Comparison of ENCODE assay signal across 20 cellular contexts in the genomic region with DNA sequence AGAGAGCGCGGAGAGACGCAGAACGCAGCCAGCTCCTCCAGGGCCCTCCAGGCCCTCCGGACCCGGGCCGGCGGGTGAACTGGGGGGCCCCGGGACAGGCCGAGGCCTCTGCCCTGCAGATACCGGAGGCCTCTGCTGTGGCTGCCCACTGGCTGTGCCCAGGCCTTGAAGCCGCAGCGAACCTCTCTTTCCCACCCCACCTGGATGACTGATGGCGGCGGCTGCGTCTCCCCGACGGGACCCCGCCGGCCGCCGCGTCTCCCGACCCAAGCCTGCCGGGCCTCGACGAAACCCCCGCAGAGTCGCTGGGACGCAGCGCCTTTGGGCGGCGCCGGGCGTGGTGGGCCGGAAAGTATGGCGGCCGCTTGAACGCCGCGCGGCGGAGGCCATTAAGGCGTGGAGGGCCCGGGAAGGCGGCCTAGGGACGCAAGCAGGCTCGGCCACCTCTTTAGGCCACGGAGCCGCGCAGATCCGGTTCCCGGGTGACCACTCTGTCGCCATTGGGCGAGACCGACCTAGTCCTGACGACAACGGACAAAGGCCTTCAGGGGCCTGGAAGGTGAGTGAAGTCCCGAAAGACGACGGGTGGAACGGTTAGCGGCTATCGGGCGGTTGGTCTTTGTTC. TPM values are rescaled to one million over a fixed set of nuclear protein-coding genes. Genes with fewer than 3 reads are reported as not detected.
DNase-seq lines count a peak whose midpoint lies in the region; ATAC-seq and TF ChIP-seq lines count a peak whose summit lies in the region.
"Had no signal": no experiment of that assay in that cellular context is flagged by ENCODE, and none has a peak within 500 bp of the region (broad histone marks: within the 10 kb centered on the region; RNA-seq: fewer than 3 reads in every experiment).

No MANE protein-coding gene starts in this region.

- H3K27me3 ChIP-seq in GM06990 (replicated peaks; ENCODE audit: control insufficient read depth, insufficient read depth, low read length) = no peaks in the 10 kb centered on the region
- H3K27me3 ChIP-seq: BLaER1 treated with 17β-estradiol and CSF1 and Interleukin-3, amounts not matched to agents 10 nM and 100 nM; MG63 had no signal

- H3K36me3 Mint-ChIP-seq in activated CD8-positive, alpha-beta memory T cell treated with anti-CD3 and anti-CD28 coated beads, Interleukin-2, amount 10 ng/mL, durations not matched to agents 7 days and 5 days = peaks cover 8% of the 10 kb centered on the region
- no peaks in the 10 kb centered on the region for H3K36me3 Mint-ChIP-seq in activated T-helper 17 cell treated with anti-CD3 and anti-CD28 coated beads, Interleukin-2, amount 50 U/mL, for 72 hours (ENCODE audit: low read depth)
- peaks cover 0 to 6% (median 5%) of the 10 kb centered on the region in 3 donors for H3K36me3 Mint-ChIP-seq in naive thymus-derived CD8-positive, alpha-beta T cell

- no peaks in the 10 kb centered on the region for H3K9me3 Mint-ChIP-seq in activated CD8-positive, alpha-beta memory T cell treated with anti-CD3 and anti-CD28 coated beads, Interleukin-2, amount 10 ng/mL, durations not matched to agents 7 days and 5 days (ENCODE audit: low read depth)
- peaks cover 5% of the 10 kb centered on the region for H3K9me3 Mint-ChIP-seq in activated T-helper 17 cell treated with anti-CD3 and anti-CD28 coated beads, Interleukin-2, amount 50 U/mL, for 72 hours
- peaks cover 0 to 6% (median 0%) of the 10 kb centered on the region in 9 donors for H3K9me3 Mint-ChIP-seq in naive thymus-derived CD8-positive, alpha-beta T cell

- no peak for DNase-seq in activated CD8-positive, alpha-beta memory T cell treated with anti-CD3 and anti-CD28 coated beads, Interleukin-2, amount 10 ng/mL, durations not matched to agents 7 days and 5 days
- DNase-seq in activated CD8-positive, alpha-beta memory T cell treated with anti-CD3 and anti-CD28 coated beads for 24 hours = no peak
- DNase-seq in GM06990 (ENCODE audit: extremely low read depth, insufficient read length) (peak; percentile 80), T1000 (lab: John Stamatoyannopoulos, UW) (no peak), globus pallidus (ENCODE audit: low spot score) (no peak)
- peak in 1 of 10 donors; percentile 19 for DNase-seq in naive thymus-derived CD8-positive, alpha-beta T cell
- DNase-seq: activated effector memory CD4-positive, alpha-beta T cell treated with anti-CD3 and anti-CD28 coated beads, Interleukin-2, amount 50 U/mL, for 16 hours; GDM1; HCEC 1CT; lower lobe of right lung; MG63; NCI-H146; NCI-H748 treated with DMSO at 0.1 percent for 48 hours; OCI-M1; SHP77; stimulated activated CD4-positive, alpha-beta T cell treated with anti-CD3 and anti-CD28 coated beads, Interleukin-4, amount 100 ng/mL, for 24 hours had no signal

- H3K4me1 Mint-ChIP-seq in activated CD8-positive, alpha-beta memory T cell treated with anti-CD3 and anti-CD28 coated beads, Interleukin-2, amount 10 ng/mL, durations not matched to agents 7 days and 5 days = peaks cover 18% of the 10 kb centered on the region
- peaks cover 10% of the 10 kb centered on the region for H3K4me1 Mint-ChIP-seq in activated T-helper 17 cell treated with anti-CD3 and anti-CD28 coated beads, Interleukin-2, amount 50 U/mL, for 72 hours
- peaks cover 9 to 17% (median 16%) of the 10 kb centered on the region in 4 donors for H3K4me1 Mint-ChIP-seq in naive thymus-derived CD8-positive, alpha-beta T cell

- H3K27me3 Mint-ChIP-seq in activated CD8-positive, alpha-beta memory T cell treated with anti-CD3 and anti-CD28 coated beads, Interleukin-2, amount 10 ng/mL, durations not matched to agents 7 days and 5 days = no peaks in the 10 kb centered on the region
- no peaks in the 10 kb centered on the region for H3K27me3 Mint-ChIP-seq in activated T-helper 17 cell treated with anti-CD3 and anti-CD28 coated beads, Interleukin-2, amount 50 U/mL, for 72 hours
- H3K27me3 Mint-ChIP-seq in naive thymus-derived CD8-positive, alpha-beta T cell = peaks cover 0 to 3% (median 0%) of the 10 kb centered on the region in 5 donors

- H3K36me3 ChIP-seq in GM06990 (ENCODE audit: control insufficient read depth, insufficient read depth, low read length) = no peaks in the 10 kb centered on the region
- H3K36me3 ChIP-seq: BLaER1 treated with 17β-estradiol and CSF1 and Interleukin-3, amounts not matched to agents 10 nM and 100 nM; lower lobe of right lung; MG63 had no signal

- no peak overlapping the region for H3K4me3 ChIP-seq in GM06990 (replicated peaks; ENCODE audit: low read depth, low read length)
- H3K4me3 ChIP-seq: BLaER1 treated with 17β-estradiol and CSF1 and Interleukin-3, amounts not matched to agents 10 nM and 100 nM; GM12878; lower lobe of right lung; MG63 had no signal

- TF ChIP-seq CTCF in GM06990 (IDR thresholded peaks at IDR 0.05; ENCODE audit: insufficient read depth, low read length, poor library complexity, severe bottlenecking) = no peak

- POLR2A ChIA-PET in naive thymus-derived CD8-positive, alpha-beta T cell (lab: Charles Lee) = interaction anchor here (1.9 kb wide), 1 partner anchor 9 kb away, joined by 15 read pairs; a partner anchor contains a TSS

- H3K27ac Mint-ChIP-seq in activated CD8-positive, alpha-beta memory T cell treated with anti-CD3 and anti-CD28 coated beads, Interleukin-2, amount 10 ng/mL, durations not matched to agents 7 days and 5 days = peak overlapping the region; percentile 89
- H3K27ac Mint-ChIP-seq in activated T-helper 17 cell treated with anti-CD3 and anti-CD28 coated beads, Interleukin-2, amount 50 U/mL, for 72 hours = peak overlapping the region; percentile 94
- H3K27ac Mint-ChIP-seq in naive thymus-derived CD8-positive, alpha-beta T cell = peak overlapping the region in 7 of 10 donors; percentile 86 to 94 (median 90)

- H3K4me3 Mint-ChIP-seq in activated CD8-positive, alpha-beta memory T cell treated with anti-CD3 and anti-CD28 coated beads, Interleukin-2, amount 10 ng/mL, durations not matched to agents 7 days and 5 days = peak overlapping the region; percentile 66
- H3K4me3 Mint-ChIP-seq in activated T-helper 17 cell treated with anti-CD3 and anti-CD28 coated beads, Interleukin-2, amount 50 U/mL, for 72 hours = peak overlapping the region; percentile 66
- peak overlapping the region in 5 of 10 donors; percentile 6 to 86 (median 80) for H3K4me3 Mint-ChIP-seq in naive thymus-derived CD8-positive, alpha-beta T cell

- CTCF ChIA-PET in activated CD8-positive, alpha-beta memory T cell treated with anti-CD3 and anti-CD28 coated beads, Interleukin-2, amount 10 ng/mL, durations not matched to agents 7 days and 5 days (lab: Charles Lee) = no interaction called here

- ATAC-seq in activated CD8-positive, alpha-beta memory T cell treated with anti-CD3 and anti-CD28 coated beads, Interleukin-2, amount 10 ng/mL, durations not matched to agents 7 days and 5 days = peak; percentile 63
- ATAC-seq in activated T-helper 17 cell treated with anti-CD3 and anti-CD28 coated beads, Interleukin-2, amount 50 U/mL, for 72 hours (replicated peaks) = no peak
- peak in 1 of 2 donors; percentile 69 for ATAC-seq in naive thymus-derived CD8-positive, alpha-beta T cell
- ATAC-seq in GM21717 (IDR thresholded peaks at IDR 0.05; ENCODE audit: unreplicated experiment) = no peak
- ATAC-seq: GM12878, lower lobe of right lung had no signal

RNA-seq across cellular contexts. Expression of a gene that starts 8.4 kb away (rescaled TPM):
- 10 to 100 TPM; 67.0 to 75.5 TPM for total RNA-seq in activated CD8-positive, alpha-beta memory T cell treated with anti-CD3 and anti-CD28 coated beads, Interleukin-2, amount 10 ng/mL, durations not matched to agents 7 days and 5 days
- 10 to 100 TPM; 78.8 to 96.6 TPM for total RNA-seq in activated T-helper 17 cell treated with anti-CD3 and anti-CD28 coated beads, Interleukin-2, amount 50 U/mL, for 72 hours
- 10 to 100 TPM; 51.3 to 62.9 TPM for total RNA-seq in naive thymus-derived CD8-positive, alpha-beta T cell
- polyA plus RNA-seq in naive thymus-derived CD8-positive, alpha-beta T cell = 10 to 100 TPM; 54.2 to 76.9 (median 72.2) TPM
